ENCODE assay signal across 8 cellular contexts in genomic region chr1:101026394-101026788, GRCh38.
DNase-seq lines count a peak whose midpoint lies in the region; ATAC-seq and TF ChIP-seq lines count a peak whose summit lies in the region.

No MANE protein-coding gene starts in this region.

- H3K9me3 ChIP-seq in HUES6 (ENCODE audit: control insufficient read depth, insufficient read depth, low read depth, low read length) (no peaks in the 10 kb centered on the region), muscle layer of colon (ENCODE audit: low read length) (no peaks in the 10 kb centered on the region)

- H3K27me3 ChIP-seq in HUES6 (ENCODE audit: control insufficient read depth, insufficient read depth, low read length) (no peaks in the 10 kb centered on the region), muscle layer of colon (ENCODE audit: control insufficient read depth in 1 of 2, insufficient read depth in 2 of 2, low read length in 2 of 2) (no peaks in the 10 kb centered on the region)

- H3K4me1 ChIP-seq in HUES6 (ENCODE audit: control insufficient read depth, insufficient read depth, low read length) = peaks cover 20% of the 10 kb centered on the region
- H3K4me1 ChIP-seq in muscle layer of colon (ENCODE audit: insufficient read depth, low read length) = peaks cover 13% of the 10 kb centered on the region

- H3K9ac ChIP-seq in HUES6 (ENCODE audit: low read length) (peak overlapping the region; percentile 81), muscle layer of colon (ENCODE audit: low read length) (peak overlapping the region; percentile 43)

- H3K4me3 ChIP-seq in AG09309 (ENCODE audit: control insufficient read depth, low read depth, low read length) (peak overlapping the region; percentile 75), HUES6 (ENCODE audit: low read depth, low read length) (peak overlapping the region; percentile 79), cardiac fibroblast (replicated peaks in 1 of 2; ENCODE audit: low read depth in 2 of 2, low read length in 2 of 2) (peak overlapping the region; percentile 71 to 74), muscle layer of colon (ENCODE audit: low read depth in 1 of 2, low read length in 2 of 2) (peak overlapping the region; percentile 75 to 87)

- no peak for DNase-seq in AG09309 (ENCODE audit: low read depth)
- no peak for DNase-seq in cardiac fibroblast (ENCODE audit: low read depth in 2 of 2)
- DNase-seq in NCI-H1694 (lab: John Stamatoyannopoulos, UW) = no peak
- DNase-seq in SIG-M5 (lab: John Stamatoyannopoulos, UW) = no peak
- no peak for DNase-seq in pons (ENCODE audit: low spot score)

- no peak for ATAC-seq in GM18511 (IDR thresholded peaks at IDR 0.05; ENCODE audit: unreplicated experiment)

- H3K36me3 ChIP-seq in HUES6 (ENCODE audit: control insufficient read depth, insufficient read depth, low read length) = peaks cover 17% of the 10 kb centered on the region; the same call in 1 of the 2 replicates
- H3K36me3 ChIP-seq in muscle layer of colon (ENCODE audit: insufficient read depth, low read length) = no peaks in the 10 kb centered on the region

- H3K27ac ChIP-seq in HUES6 (ENCODE audit: low read depth, low read length) = no peak overlapping the region
- H3K27ac ChIP-seq in muscle layer of colon (ENCODE audit: low read depth, low read length) = peak overlapping the region; percentile 64

- TF ChIP-seq CTCF in AG09309 (IDR thresholded peaks at IDR 0.05; ENCODE audit: control insufficient read depth, insufficient read depth, low read depth, low read length, missing control alignments) (no peak), cardiac fibroblast (IDR thresholded peaks at IDR 0.05; ENCODE audit: low read depth, low read length) (no peak)
